In genomic region chr4:94976371-94977011, GRCh38 we compare ENCODE assay signal across 15 cellular contexts.
DNase-seq lines count a peak whose midpoint lies in the region; ATAC-seq and TF ChIP-seq lines count a peak whose summit lies in the region.
"Had no signal": no experiment of that assay in that cellular context is flagged by ENCODE, and none has a peak within 500 bp of the region (broad histone marks: within the 10 kb centered on the region; RNA-seq: fewer than 3 reads in every experiment).

No MANE protein-coding gene starts in this region.

- TF ChIP-seq EP300 in SK-N-SH (IDR thresholded peaks at IDR 0.05; ENCODE audit: borderline replicate concordance in 1 of 2, low read depth in 1 of 2, low read length in 1 of 2): no peak

- H3K9me2 ChIP-seq in SK-N-SH: no peaks in the 10 kb centered on the region

- TF ChIP-seq RAD21 in SK-N-SH (IDR thresholded peaks at IDR 0.05; ENCODE audit: low read length): no peak

- TF ChIP-seq CTCF in HFF-Myc (IDR thresholded peaks at IDR 0.05; ENCODE audit: low read depth, low read length, missing control alignments) (no peak), SK-N-SH (IDR thresholded peaks at IDR 0.05) (no peak), fibroblast of the aortic adventitia (IDR thresholded peaks at IDR 0.05; ENCODE audit: insufficient read depth, low read length) (no peak), thoracic aorta (IDR thresholded peaks at IDR 0.05) (no peak)

- H3K9ac ChIP-seq in SK-N-SH: no peak overlapping the region
- H3K9ac ChIP-seq: neural progenitor cell had no signal

- peak overlapping the region in 1 of 2 experiments; percentile 77; a peak in 2 of 4 replicates for H3K27ac ChIP-seq in SK-N-SH (ENCODE audit: low read depth in 2 of 2, low read length in 1 of 2)
- no peak overlapping the region for H3K27ac ChIP-seq in thoracic aorta
- H3K27ac ChIP-seq: adrenal gland, neural progenitor cell had no signal

- H3K4me2 ChIP-seq in SK-N-SH: peak overlapping the region; percentile 50; the same call in 1 of the 2 replicates
- H3K4me2 ChIP-seq: neural progenitor cell had no signal

- H4K20me1 ChIP-seq in SK-N-SH (ENCODE audit: insufficient read depth): no peaks in the 10 kb centered on the region

- peaks cover 9% of the 10 kb centered on the region for H3F3A ChIP-seq in SK-N-SH (replicated peaks; ENCODE audit: insufficient read depth)

- no peak overlapping the region for H3K4me3 ChIP-seq in HFF-Myc (replicated peaks; ENCODE audit: low read depth, low read length)
- no peak overlapping the region for H3K4me3 ChIP-seq in SK-N-SH (ENCODE audit: low read depth in 2 of 2, low read length in 1 of 2)
- H3K4me3 ChIP-seq in fibroblast of the aortic adventitia (ENCODE audit: low read depth, low read length): no peak overlapping the region
- H3K4me3 ChIP-seq in thoracic aorta: no peak overlapping the region
- H3K4me3 ChIP-seq: adrenal gland, neural progenitor cell had no signal

- H3K4me1 ChIP-seq in SK-N-SH (ENCODE audit: control insufficient read depth in 1 of 2, insufficient read depth in 2 of 2, low read depth in 1 of 2, low read length in 1 of 2) (peaks cover 0 to 2% of the 10 kb centered on the region in 2 experiments; a peak in 1 of 4 replicates), thoracic aorta (ENCODE audit: control insufficient read depth in 1 of 2, low read depth in 2 of 2) (peaks cover 6 to 15% of the 10 kb centered on the region in 2 donors)
- H3K4me1 ChIP-seq: adrenal gland, neural progenitor cell had no signal

- CTCF ChIA-PET in SK-N-SH (lab: Yijun Ruan, JAX): interaction anchor here (1.2 kb wide), 2 partner anchors 16 to 20 kb away, joined by 3 read pairs; no protein-coding TSS in a partner anchor

- no peaks in the 10 kb centered on the region for H3K27me3 ChIP-seq in SK-N-SH (ENCODE audit: insufficient read depth)
- no peaks in the 10 kb centered on the region for H3K27me3 ChIP-seq in thoracic aorta (replicated peaks; ENCODE audit: insufficient read depth)
- H3K27me3 ChIP-seq: adrenal gland, neural progenitor cell had no signal

- DNase-seq in HFF-Myc (ENCODE audit: extremely low read depth, low read depth): peak; percentile 9
- no peak for DNase-seq in SK-N-SH
- peak; percentile 94 for DNase-seq in fibroblast of the aortic adventitia (ENCODE audit: low read depth)
- DNase-seq in thoracic aorta (ENCODE audit: low spot score): no peak
- no peak for DNase-seq in EL
- no peak for DNase-seq in hypothalamus (lab: John Stamatoyannopoulos, UW)
- DNase-seq in mucosa of gallbladder (ENCODE audit: low spot score): no peak
- DNase-seq: activated T-cell treated with anti-CD3 and anti-CD28 coated beads for 4 hours; adrenal gland; effector CD8-positive, alpha-beta T cell; hippocampal formation; NCI-H2081 treated with DMSO at 0.1 percent for 48 hours; small intestine; SW 1271 had no signal

- H2AFZ ChIP-seq in SK-N-SH (ENCODE audit: low read depth): no peak overlapping the region; the same call in 1 of the 2 replicates
- H2AFZ ChIP-seq: neural progenitor cell had no signal

- 13% methylated on average over 1 of the region's 1 CpG for WGBS in SK-N-SH (ENCODE audit: low lambda C conversion rate)

- H3K36me3 ChIP-seq in SK-N-SH (replicated peaks in 1 of 2; ENCODE audit: control insufficient read depth in 1 of 2, insufficient read depth in 2 of 2, low read length in 1 of 2) (no peaks in the 10 kb centered on the region), thoracic aorta (no peaks in the 10 kb centered on the region)
- H3K36me3 ChIP-seq: adrenal gland, neural progenitor cell had no signal

- no peaks in the 10 kb centered on the region for H3K9me3 ChIP-seq in SK-N-SH
- no peaks in the 10 kb centered on the region for H3K9me3 ChIP-seq in thoracic aorta
- H3K9me3 ChIP-seq: adrenal gland had no signal

- ATAC-seq in thoracic aorta (ENCODE audit: insufficient number of reproducible peaks, low FRiP score, low read depth): peak; percentile 47

- POLR2A ChIA-PET in SK-N-SH (lab: Yijun Ruan, JAX): no interaction called here

- H3K79me2 ChIP-seq in SK-N-SH (ENCODE audit: insufficient read depth): no peaks in the 10 kb centered on the region

TF ChIP-seq in SK-N-SH, 30 proteins besides CTCF, POLR2A, EP300 and RAD21:
- TF ChIP-seq CHD2 (IDR thresholded peaks at IDR 0.05; ENCODE audit: low read length, partially characterized antibody): no peak
- TF ChIP-seq, protein P1, sequence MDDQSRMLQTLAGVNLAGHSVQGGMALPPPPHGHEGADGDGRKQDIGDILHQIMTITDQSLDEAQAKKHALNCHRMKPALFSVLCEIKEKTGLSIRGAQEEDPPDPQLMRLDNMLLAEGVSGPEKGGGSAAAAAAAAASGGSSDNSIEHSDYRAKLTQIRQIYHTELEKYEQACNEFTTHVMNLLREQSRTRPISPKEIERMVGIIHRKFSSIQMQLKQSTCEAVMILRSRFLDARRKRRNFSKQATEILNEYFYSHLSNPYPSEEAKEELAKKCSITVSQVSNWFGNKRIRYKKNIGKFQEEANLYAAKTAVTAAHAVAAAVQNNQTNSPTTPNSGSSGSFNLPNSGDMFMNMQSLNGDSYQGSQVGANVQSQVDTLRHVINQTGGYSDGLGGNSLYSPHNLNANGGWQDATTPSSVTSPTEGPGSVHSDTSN (IDR thresholded peaks at IDR 0.05): peak; percentile 22; the same call in 1 of the 2 replicates
- TF ChIP-seq, protein P2, sequence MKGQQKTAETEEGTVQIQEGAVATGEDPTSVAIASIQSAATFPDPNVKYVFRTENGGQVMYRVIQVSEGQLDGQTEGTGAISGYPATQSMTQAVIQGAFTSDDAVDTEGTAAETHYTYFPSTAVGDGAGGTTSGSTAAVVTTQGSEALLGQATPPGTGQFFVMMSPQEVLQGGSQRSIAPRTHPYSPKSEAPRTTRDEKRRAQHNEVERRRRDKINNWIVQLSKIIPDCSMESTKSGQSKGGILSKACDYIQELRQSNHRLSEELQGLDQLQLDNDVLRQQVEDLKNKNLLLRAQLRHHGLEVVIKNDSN (IDR thresholded peaks at IDR 0.05; ENCODE audit: borderline replicate concordance, low read depth): no peak
- TF ChIP-seq EZH2phosphoT487 (IDR thresholded peaks at IDR 0.05; ENCODE audit: borderline replicate concordance, low read depth): no peak
- no peak for TF ChIP-seq RFX5 (IDR thresholded peaks at IDR 0.05; ENCODE audit: low read length)
- TF ChIP-seq FOSL2 (IDR thresholded peaks at IDR 0.05; ENCODE audit: borderline replicate concordance, low read depth): peak; percentile 23; the same call in 1 of the 2 replicates
- no peak for TF ChIP-seq GABPA (IDR thresholded peaks at IDR 0.05; ENCODE audit: low read depth)
- peak; percentile 75 for TF ChIP-seq TCF12 (IDR thresholded peaks at IDR 0.05)
- peak; percentile 42 for TF ChIP-seq JUND (IDR thresholded peaks at IDR 0.05)

Comparison
In these comparisons a context has a peak if more than half of its experiments do, and no peak if none do; other contexts are left out.
1. DNase-seq: peak in HFF-Myc (single experiment) and fibroblast of the aortic adventitia (single experiment); none in SK-N-SH (single experiment), thoracic aorta (single experiment), EL (single experiment), hypothalamus (0 of 51) and mucosa of gallbladder (single experiment).